15 cellular contexts compared by ENCODE assay signal in genomic region chr11:73317803-73318202, GRCh38. TPM values are rescaled to one million over a fixed set of nuclear protein-coding genes. Genes with fewer than 3 reads are reported as not detected.
DNase-seq lines count a peak whose midpoint lies in the region; ATAC-seq and TF ChIP-seq lines count a peak whose summit lies in the region.
"Had no signal": no experiment of that assay in that cellular context is flagged by ENCODE, and none has a peak within 500 bp of the region (broad histone marks: within the 10 kb centered on the region; RNA-seq: fewer than 3 reads in every experiment).

No MANE protein-coding gene starts in this region.

- H3K4me1 ChIP-seq in right atrium auricular region (peaks cover 0 to 99% of the 10 kb centered on the region in 2 donors), sigmoid colon (peaks cover 3 to 100% (median 100%) of the 10 kb centered on the region in 4 donors), vagina (peaks cover 98% of the 10 kb centered on the region)

- TF ChIP-seq POLR2A in sigmoid colon (IDR thresholded peaks at IDR 0.05) (no peak), vagina (IDR thresholded peaks at IDR 0.05) (no peak)

- TF ChIP-seq CTCF in right atrium auricular region (IDR thresholded peaks at IDR 0.05) (no peak), sigmoid colon (IDR thresholded peaks at IDR 0.05) (no peak), vagina (IDR thresholded peaks at IDR 0.05) (no peak)

- ATAC-seq in Right ventricle myocardium superior (ENCODE audit: poor library complexity) (peak; percentile 8), Right ventricle myocardium inferior (no peak), GM21526 (IDR thresholded peaks at IDR 0.05; ENCODE audit: low FRiP score, unreplicated experiment) (no peak)
- ATAC-seq: activated T-cell treated with anti-CD3 and anti-CD28 coated beads, Interleukin-2, amount 50 U/mL, for 4 hours; natural killer cell treated with Interleukin-12 subunit alpha and Interleukin-12 subunit beta and Interleukin-15 and Interleukin-18, amount 100 ng/mL, for 72 hours; sciatic nerve; stimulated activated effector memory CD8-positive, alpha-beta T cell treated with anti-CD3 and anti-CD28 coated beads, Interleukin-12 subunit alpha, Interleukin-12 subunit beta, amount 100 ng/mL, for 72 hours had no signal

- WGBS in sigmoid colon, 2 donors, result 79 to 90% methylated on average over 3 of the region's 3 CpGs

- no peaks in the 10 kb centered on the region for H3K36me3 ChIP-seq in right atrium auricular region
- H3K36me3 ChIP-seq in sigmoid colon, result no peaks in the 10 kb centered on the region
- no peaks in the 10 kb centered on the region for H3K36me3 ChIP-seq in vagina

- intact Hi-C loops in Right ventricle myocardium superior (cut with DNase I), result no loop called here
- intact Hi-C loops in Right ventricle myocardium inferior (cut with DNase I), result no loop called here
- intact Hi-C loops in sigmoid colon (cut with DNase I), result no loop called here
- intact Hi-C loops in vagina (cut with DNase I), result no loop called here

- H3K4me3 ChIP-seq in right atrium auricular region (no peak overlapping the region), sigmoid colon (no peak overlapping the region), vagina (peak overlapping the region in 1 of 2 donors; percentile 4)

- TF ChIP-seq EP300 in sigmoid colon (IDR thresholded peaks at IDR 0.05), result no peak

- H3K27ac ChIP-seq in right atrium auricular region (peak overlapping the region; percentile 95 to 98), sigmoid colon (peak overlapping the region; percentile 94 to 100 (median 98)), vagina (peak overlapping the region; percentile 98)

- DNase-seq in Right ventricle myocardium superior (no peak), Right ventricle myocardium inferior (ENCODE audit: missing footprints) (no peak), right atrium auricular region (ENCODE audit: low spot score) (no peak), sigmoid colon (peak; percentile 67), vagina (ENCODE audit: extremely low spot score in 2 of 2) (no peak), NCI-H2107 (lab: John Stamatoyannopoulos, UW) (no peak), cortex of kidney (lab: John Stamatoyannopoulos, UW) (no peak)
- DNase-seq: activated naive CD8-positive, alpha-beta T cell treated with anti-CD3 and anti-CD28 coated beads for 36 hours; activated T-cell treated with anti-CD3 and anti-CD28 coated beads, Interleukin-2, amount 50 U/mL, for 4 hours; H9; NCI-H1048 had no signal

- H3K9me3 ChIP-seq in right atrium auricular region, result no peaks in the 10 kb centered on the region
- H3K9me3 ChIP-seq in sigmoid colon, result no peaks in the 10 kb centered on the region
- no peaks in the 10 kb centered on the region for H3K9me3 ChIP-seq in vagina

- H3K27me3 ChIP-seq in right atrium auricular region (no peaks in the 10 kb centered on the region), sigmoid colon (no peaks in the 10 kb centered on the region), vagina (no peaks in the 10 kb centered on the region)

RNA-seq across cellular contexts. Expression of gene ARHGEF17, which starts 9.7 kb away (rescaled TPM):
- total RNA-seq in Right ventricle myocardium superior (51.5 TPM), Right ventricle myocardium inferior (57.1 TPM), right atrium auricular region (10 to 100 TPM; 41.6 to 59.9 TPM), sigmoid colon (100 to 1,000 TPM in 1 of 4 donors, 10 to 100 TPM in 3; 38.2 to 104 (median 66.9) TPM), vagina (32.9 TPM)
- polyA plus RNA-seq in sigmoid colon, result 10 to 100 TPM in 1 of 3 donors, 1 to 10 TPM in 2; 1.8 to 15.9 (median 2.4) TPM

RNA-seq across cellular contexts. Expression of gene P2RY6, which starts 45.7 kb away (rescaled TPM):
- 2.1 TPM for total RNA-seq in Right ventricle myocardium superior
- 2.8 TPM for total RNA-seq in Right ventricle myocardium inferior
- 1 to 10 TPM in 1 of 2 donors, under 1 TPM in 1; 0.19 to 1.9 TPM for total RNA-seq in right atrium auricular region
- total RNA-seq in sigmoid colon, result 1 to 10 TPM in 3 of 4 donors, not detected in 1; 1.2 to 2.6 (median 2.5) TPM
- polyA plus RNA-seq in sigmoid colon, result 1 to 10 TPM; 2.4 to 5.5 (median 2.5) TPM
- 2.0 TPM for total RNA-seq in vagina
- total RNA-seq: activated naive CD8-positive, alpha-beta T cell treated with anti-CD3 and anti-CD28 coated beads for 36 hours; activated T-cell treated with anti-CD3 and anti-CD28 coated beads, Interleukin-2, amount 50 U/mL, for 4 hours; H9; natural killer cell treated with Interleukin-12 subunit alpha and Interleukin-12 subunit beta and Interleukin-15 and Interleukin-18, amount 100 ng/mL, for 72 hours had no signal

RNA-seq across cellular contexts. Expression of gene RELT, which starts 58.4 kb away (rescaled TPM):
- total RNA-seq in Right ventricle myocardium superior (1.3 TPM), Right ventricle myocardium inferior (2.3 TPM), right atrium auricular region (1 to 10 TPM; 2.0 to 7.0 TPM), sigmoid colon (1 to 10 TPM in 2 of 4 donors, under 1 TPM in 2; 0.28 to 1.8 (median 0.95) TPM), vagina (6.1 TPM)
- 1 to 10 TPM in 2 of 3 donors, under 1 TPM in 1; 0.92 to 9.3 (median 1.2) TPM for polyA plus RNA-seq in sigmoid colon
